In the genomic region with DNA sequence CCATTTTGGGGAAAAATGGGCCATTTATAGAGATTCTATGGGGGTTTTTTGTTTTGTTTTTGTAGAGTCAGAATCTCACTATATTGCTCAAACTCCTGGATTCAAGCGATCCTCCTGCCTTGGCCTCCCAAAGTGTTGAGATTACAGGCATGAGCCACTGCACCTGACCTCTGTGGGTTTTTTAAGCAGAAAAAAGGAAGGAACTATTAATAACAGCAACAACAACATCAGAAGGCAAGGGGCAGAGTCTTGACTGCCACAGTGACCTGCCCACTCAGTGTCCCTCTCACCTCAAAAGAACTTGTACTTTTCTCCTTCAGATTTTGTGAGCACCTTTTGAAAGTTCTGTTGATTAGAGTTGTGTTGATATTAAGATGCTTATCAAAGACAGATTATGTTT, we compare ENCODE assay signal across 14 cellular contexts. TPM values are rescaled to one million over a fixed set of nuclear protein-coding genes. Genes with fewer than 3 reads are reported as not detected.
DNase-seq lines count a peak whose midpoint lies in the region; ATAC-seq, FAIRE-seq and TF ChIP-seq lines count a peak whose summit lies in the region.
"Had no signal": no experiment of that assay in that cellular context is flagged by ENCODE, and none has a peak within 500 bp of the region (broad histone marks: within the 10 kb centered on the region; RNA-seq: fewer than 3 reads in every experiment).

No MANE protein-coding gene starts in this region.

- H3F3A ChIP-seq in GM23338 (replicated peaks; ENCODE audit: low read depth) = no peaks in the 10 kb centered on the region

- H3K4me1 ChIP-seq in lower lobe of right lung = peaks cover 91% of the 10 kb centered on the region
- H3K4me1 ChIP-seq in GM23338 (ENCODE audit: insufficient read depth) = peaks cover 11% of the 10 kb centered on the region; the same call in 1 of the 2 replicates

- H3K27ac Mint-ChIP-seq in GM23338 = no peak overlapping the region
- H3K27ac Mint-ChIP-seq: activated T-cell treated with anti-CD3 and anti-CD28 coated beads, Interleukin-2, amount 50 U/mL, for 24 hours; B cell had no signal

- FAIRE-seq in GM18507 (lab: Jason Lieb, UNC) = peak; percentile 65

- no peak overlapping the region for H3K4me2 ChIP-seq in GM23338

- H3K4me3 Mint-ChIP-seq in GM23338 = no peak overlapping the region
- H3K4me3 Mint-ChIP-seq: activated T-cell treated with anti-CD3 and anti-CD28 coated beads, Interleukin-2, amount 50 U/mL, for 24 hours; B cell had no signal

- H3K36me3 ChIP-seq in lower lobe of right lung (no peaks in the 10 kb centered on the region), MG63 (no peaks in the 10 kb centered on the region), GM23338 (ENCODE audit: insufficient read depth) (no peaks in the 10 kb centered on the region)
- H3K36me3 ChIP-seq: tibial nerve had no signal

- ATAC-seq in GM21723 (IDR thresholded peaks at IDR 0.05; ENCODE audit: unreplicated experiment) = peak; percentile 31
- peak in 1 of 2 donors; percentile 17 for ATAC-seq in lower lobe of right lung
- ATAC-seq in GM23338 = no peak

- H3K79me2 ChIP-seq in GM23338 (replicated peaks; ENCODE audit: insufficient read depth) = peaks cover 11% of the 10 kb centered on the region

- H2AFZ ChIP-seq in GM23338 = no peak overlapping the region

- no peak overlapping the region for H3K4me3 ChIP-seq in lower lobe of right lung
- H3K4me3 ChIP-seq in MG63 = no peak overlapping the region
- H3K4me3 ChIP-seq in GM23338 = no peak overlapping the region
- H3K4me3 ChIP-seq: tibial nerve had no signal

- H3K27me3 ChIP-seq in lower lobe of right lung (ENCODE audit: low read depth) (no peaks in the 10 kb centered on the region), MG63 (no peaks in the 10 kb centered on the region), GM23338 (ENCODE audit: insufficient read depth) (no peaks in the 10 kb centered on the region)
- H3K27me3 ChIP-seq: tibial nerve had no signal

- H3K27ac ChIP-seq in lower lobe of right lung (peak overlapping the region; percentile 7), GM23338 (ENCODE audit: low read depth) (no peak overlapping the region)

- H4K20me1 ChIP-seq in GM23338 (replicated peaks; ENCODE audit: insufficient read depth) = no peaks in the 10 kb centered on the region

- no peaks in the 10 kb centered on the region for H3K9me3 Mint-ChIP-seq in GM23338
- H3K9me3 Mint-ChIP-seq: activated T-cell treated with anti-CD3 and anti-CD28 coated beads, Interleukin-2, amount 50 U/mL, for 24 hours had no signal

- H3K27me3 Mint-ChIP-seq in GM23338 (ENCODE audit: insufficient read depth, low read depth, poor library complexity) = peaks cover 1% of the 10 kb centered on the region
- H3K27me3 Mint-ChIP-seq: activated T-cell treated with anti-CD3 and anti-CD28 coated beads, Interleukin-2, amount 50 U/mL, for 24 hours had no signal

- H3K9me2 ChIP-seq in GM23338 (ENCODE audit: insufficient read depth) = no peaks in the 10 kb centered on the region

- intact Hi-C loops in lower lobe of right lung (cut with DNase I) = no loop called here

- H3K36me3 Mint-ChIP-seq in GM23338 (ENCODE audit: low read depth) = no peaks in the 10 kb centered on the region

- no peak for DNase-seq in GM18507 (ENCODE audit: extremely low spot score, insufficient read length, low read depth)
- DNase-seq in NAMALWA (ENCODE audit: low spot score) = peak; percentile 51
- DNase-seq in lower lobe of right lung = no peak
- DNase-seq in MG63 = no peak
- no peak for DNase-seq in GM23338 (ENCODE audit: low spot score)
- no peak for DNase-seq in NCI-H2081 treated with DMSO at 0.1 percent for 48 hours (lab: John Stamatoyannopoulos, UW)
- DNase-seq: activated CD4-positive, alpha-beta T cell treated with anti-CD3 and anti-CD28 coated beads for 1 hour; activated T-cell treated with anti-CD3 and anti-CD28 coated beads, Interleukin-2, amount 50 U/mL, for 24 hours; amygdala; DMS79; GOT3 had no signal

- H3K9me3 ChIP-seq in lower lobe of right lung (no peaks in the 10 kb centered on the region), MG63 (no peaks in the 10 kb centered on the region)
- H3K9me3 ChIP-seq: tibial nerve had no signal

- H3K4me1 Mint-ChIP-seq in GM23338 = peaks cover 16% of the 10 kb centered on the region; the same call in 2 of the 3 replicates

- no peak for TF ChIP-seq CTCF in lower lobe of right lung (IDR thresholded peaks at IDR 0.05)
- TF ChIP-seq CTCF in GM23338 (conservative IDR thresholded peaks at IDR 0.05; ENCODE audit: low read depth in 2 of 2) = no peak

TF ChIP-seq in GM23338, 12 proteins besides CTCF, POLR2A, EP300 and RAD21:
- TF ChIP-seq STAT1 (IDR thresholded peaks at IDR 0.05; ENCODE audit: unreplicated experiment) = no peak
- no peak for TF ChIP-seq POLR2AphosphoS5 (IDR thresholded peaks at IDR 0.05; ENCODE audit: low read depth)
- TF ChIP-seq EZH2phosphoT487 (IDR thresholded peaks at IDR 0.05; ENCODE audit: unreplicated experiment) = no peak
- TF ChIP-seq EZH2 (IDR thresholded peaks at IDR 0.05; ENCODE audit: low read depth, unreplicated experiment) = no peak
- TF ChIP-seq JUNB (IDR thresholded peaks at IDR 0.05; ENCODE audit: unreplicated experiment) = no peak

RNA-seq across cellular contexts. Expression of a gene that starts 48.1 kb away (rescaled TPM):
- total RNA-seq in lower lobe of right lung = 90.7 TPM
- total RNA-seq in MG63 (2014; rRNA removed; shearing (Covaris generic); ENCODE audit: low replicate concordance) = 7.7 and 11.1 TPM in 2 replicates
- total RNA-seq in GM23338 (2014; rRNA removed; shearing (Covaris generic)) = 17.2 and 32.4 TPM in 2 replicates
- polyA plus RNA-seq in GM23338 (2016; fragmentation: Nextera tagmentation; extraction: Ambion mirVana) = 2.7 TPM in 2 replicates
